ENCODE assay signal across 11 cellular contexts in genomic region chr2:51829477-51829876, GRCh38.
"Had no signal": no experiment of that assay in that cellular context is flagged by ENCODE, and none has a peak within 500 bp of the region (broad histone marks: within the 10 kb centered on the region; RNA-seq: fewer than 3 reads in every experiment).

No MANE protein-coding gene starts in this region.

- ATAC-seq: GM23338, HCT116 had no signal

- H3K4me2 ChIP-seq: GM23338 had no signal

- H3K9me3 Mint-ChIP-seq: GM23338, H9, HFFc6 had no signal

- H3K36me3 ChIP-seq: HAP-1 had no signal

- DNase-seq: GM23248, GOT3, H7, H9, HCEC 1CT, HFFc6 had no signal

- H2AFZ ChIP-seq: GM23248 had no signal

- H3K27ac ChIP-seq: GM23248 had no signal

- H3K27ac Mint-ChIP-seq: GM23338, H9, HFFc6 had no signal

- H3K9me3 ChIP-seq: HAP-1 had no signal

- H3K4me1 ChIP-seq: HAP-1 had no signal

- H3K4me1 Mint-ChIP-seq: GM23338 had no signal

- H3K9ac ChIP-seq: GM23248 had no signal

- H3K4me3 ChIP-seq: GM23248, GM23338, HAP-1 had no signal

- FAIRE-seq: H1, H54 had no signal

- H3K4me3 Mint-ChIP-seq: GM23338, H9, HFFc6 had no signal
